In the genomic region with DNA sequence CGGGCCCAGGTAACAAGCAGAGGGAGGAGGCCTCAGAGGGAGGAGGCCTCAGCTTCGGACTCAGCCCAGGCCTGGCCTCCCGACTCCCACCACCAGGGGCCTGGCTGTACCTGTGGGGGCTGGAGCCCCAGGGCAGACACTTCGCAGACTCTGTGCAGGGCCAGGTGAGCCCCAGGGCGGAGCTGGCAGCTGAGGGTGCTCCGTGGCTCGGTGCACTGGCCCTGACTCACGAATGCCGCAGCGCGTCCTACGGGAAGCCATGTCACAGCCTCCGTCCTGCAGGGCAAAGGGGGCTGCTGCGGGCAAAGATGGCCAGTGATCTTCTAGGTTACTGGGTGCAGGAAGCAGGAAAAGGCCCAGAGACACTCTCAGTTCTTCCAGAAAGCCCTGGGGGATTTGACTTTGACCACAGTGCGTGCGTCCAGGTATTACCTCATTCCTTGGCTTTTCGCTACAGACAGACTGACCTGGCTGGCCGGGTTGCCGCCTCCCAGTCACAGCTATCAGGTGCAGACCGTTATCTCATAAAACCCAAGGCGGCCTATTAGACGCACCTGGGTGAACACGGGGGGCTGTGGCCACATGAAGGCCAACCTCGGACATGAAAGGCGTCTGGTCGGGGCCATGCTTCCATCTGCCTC, we compare ENCODE assay signal across 18 cellular contexts.
A peak's percentile ranks its signal among the peaks of the same experiment; 100 is the strongest.
DNase-seq lines count a peak whose midpoint lies in the region; ATAC-seq and TF ChIP-seq lines count a peak whose summit lies in the region.
"Had no signal": no experiment of that assay in that cellular context is flagged by ENCODE, and none has a peak within 500 bp of the region (broad histone marks: within the 10 kb centered on the region; RNA-seq: fewer than 3 reads in every experiment).

No MANE protein-coding gene starts in this region.

- no peaks in the 10 kb centered on the region for H3K9me3 ChIP-seq in mammary epithelial cell (replicated peaks; ENCODE audit: insufficient read depth, low read length)
- no peaks in the 10 kb centered on the region for H3K9me3 ChIP-seq in left lung
- H3K9me3 ChIP-seq in smooth muscle cell (replicated peaks; ENCODE audit: low read depth), result no peaks in the 10 kb centered on the region
- H3K9me3 ChIP-seq: gastroesophageal sphincter had no signal

- no peak for ATAC-seq in activated T-cell treated with anti-CD3 and anti-CD28 coated beads, Interleukin-2, amount 50 U/mL, for 4 hours
- no peak for ATAC-seq in left lung
- ATAC-seq: gastroesophageal sphincter had no signal

- H3K27me3 Mint-ChIP-seq in activated T-cell treated with anti-CD3 and anti-CD28 coated beads, Interleukin-2, amount 50 U/mL, for 4 hours (ENCODE audit: low read depth), result no peaks in the 10 kb centered on the region
- H3K27me3 Mint-ChIP-seq: activated naive CD4-positive, alpha-beta T cell treated with anti-CD3 and anti-CD28 coated beads, Interleukin-2, amount 50 U/mL, for 24 hours; central memory CD8-positive, alpha-beta T cell had no signal

- in situ Hi-C loops in mammary epithelial cell (cut with MboI; ENCODE audit: low sequenced_read_pairs in 2 of 2), result no loop called here

- H3K79me2 ChIP-seq in mammary epithelial cell (ENCODE audit: insufficient read depth, low read length) (no peaks in the 10 kb centered on the region), smooth muscle cell (ENCODE audit: low read depth) (no peaks in the 10 kb centered on the region)

- H3K9ac ChIP-seq in mammary epithelial cell (ENCODE audit: insufficient read depth, low read length) (no peak overlapping the region), smooth muscle cell (ENCODE audit: low read depth) (no peak overlapping the region)

- H3K9me3 Mint-ChIP-seq in activated T-cell treated with anti-CD3 and anti-CD28 coated beads, Interleukin-2, amount 50 U/mL, for 4 hours, result no peaks in the 10 kb centered on the region
- H3K9me3 Mint-ChIP-seq: activated naive CD4-positive, alpha-beta T cell treated with anti-CD3 and anti-CD28 coated beads, Interleukin-2, amount 50 U/mL, for 24 hours; CD8-positive, alpha-beta memory T cell; central memory CD8-positive, alpha-beta T cell had no signal

- peak; percentile 38 to 48 for TF ChIP-seq CTCF in mammary epithelial cell (conservative IDR thresholded peaks at IDR 0.05 in 1 of 2, IDR thresholded peaks at IDR 0.05 in 1 of 2; ENCODE audit: extremely low read depth in 1 of 2, insufficient read depth in 1 of 2, low read depth in 1 of 2, low read length in 2 of 2)
- no peak for TF ChIP-seq CTCF in left lung (IDR thresholded peaks at IDR 0.05)
- no peak for TF ChIP-seq CTCF in smooth muscle cell (IDR thresholded peaks at IDR 0.05; ENCODE audit: borderline replicate concordance, insufficient read depth, poor library complexity, severe bottlenecking)

- CTCF ChIA-PET in mammary epithelial cell (lab: Charles Lee; ENCODE audit: low non-redundant PET), result no interaction called here

- H3K4me1 ChIP-seq in mammary epithelial cell (ENCODE audit: insufficient read depth, low read length) (peaks cover 43% of the 10 kb centered on the region), left lung (peaks cover 0 to 3% of the 10 kb centered on the region in 2 donors), smooth muscle cell (ENCODE audit: low read depth) (peaks cover 6% of the 10 kb centered on the region)

- H3K27ac ChIP-seq in mammary epithelial cell (ENCODE audit: insufficient read depth, low read depth, low read length) (peak overlapping the region; percentile 69), left lung (no peak overlapping the region), smooth muscle cell (ENCODE audit: low read depth) (peak overlapping the region; percentile 59)
- H3K27ac ChIP-seq: gastroesophageal sphincter, SK-N-MC had no signal

- H2AFZ ChIP-seq in mammary epithelial cell (ENCODE audit: low read depth, low read length) (peak overlapping the region; percentile 34), smooth muscle cell (ENCODE audit: low read depth) (no peak overlapping the region)

- BruUV-seq in mammary epithelial cell (replicated peaks; lab: Mats Ljungman, UMichigan), result no TSS peak

- H3K27me3 ChIP-seq in mammary epithelial cell (ENCODE audit: insufficient read depth, low read length) (no peaks in the 10 kb centered on the region), left lung (peaks cover 0 to 23% of the 10 kb centered on the region in 2 donors), smooth muscle cell (ENCODE audit: low read depth) (no peaks in the 10 kb centered on the region)

- H3K4me3 Mint-ChIP-seq in activated T-cell treated with anti-CD3 and anti-CD28 coated beads, Interleukin-2, amount 50 U/mL, for 4 hours, result no peak overlapping the region
- H3K4me3 Mint-ChIP-seq: activated naive CD4-positive, alpha-beta T cell treated with anti-CD3 and anti-CD28 coated beads, Interleukin-2, amount 50 U/mL, for 24 hours; CD8-positive, alpha-beta memory T cell; central memory CD8-positive, alpha-beta T cell had no signal

- H3K36me3 ChIP-seq in mammary epithelial cell (ENCODE audit: insufficient read depth, low read length), result no peaks in the 10 kb centered on the region
- H3K36me3 ChIP-seq in left lung, result no peaks in the 10 kb centered on the region
- no peaks in the 10 kb centered on the region for H3K36me3 ChIP-seq in smooth muscle cell (ENCODE audit: low read depth)
- H3K36me3 ChIP-seq: gastroesophageal sphincter had no signal

- peaks cover 2% of the 10 kb centered on the region for H3F3A ChIP-seq in smooth muscle cell (ENCODE audit: low read depth)

- dilution Hi-C loops in mammary epithelial cell (cut with HindIII; ENCODE audit: low sequenced_read_pairs), result loop anchor here (10.0 kb wide), 1 partner anchor 125 kb away; no protein-coding TSS in a partner anchor

- H4K20me1 ChIP-seq in mammary epithelial cell (ENCODE audit: insufficient read depth, low read length) (no peaks in the 10 kb centered on the region), smooth muscle cell (ENCODE audit: low read depth) (no peaks in the 10 kb centered on the region)

- H3K4me2 ChIP-seq in mammary epithelial cell (ENCODE audit: insufficient read depth, low read depth, low read length) (peak overlapping the region; percentile 68), smooth muscle cell (no peak overlapping the region)

- H3K4me3 ChIP-seq in mammary epithelial cell (replicated peaks in 1 of 3; ENCODE audit: insufficient read depth in 1 of 3, low read depth in 2 of 3, low read length in 3 of 3) (no peak overlapping the region), left lung (no peak overlapping the region), smooth muscle cell (no peak overlapping the region)
- H3K4me3 ChIP-seq: gastroesophageal sphincter, SK-N-MC had no signal

- DNase-seq in activated T-cell treated with anti-CD3 and anti-CD28 coated beads, Interleukin-2, amount 50 U/mL, for 4 hours, result peak; percentile 3
- DNase-seq in activated T-cell treated with anti-CD3 and anti-CD28 coated beads, Interleukin-2, amount 50 U/mL, for 1 hour, result no peak
- peak; percentile 78 for DNase-seq in mammary epithelial cell
- peak; percentile 29 to 59 for DNase-seq in left lung
- DNase-seq in smooth muscle cell (lab: John Stamatoyannopoulos, UW; ENCODE audit: unreplicated experiment), result no peak
- no peak for DNase-seq in DMS153 (lab: John Stamatoyannopoulos, UW)
- no peak for DNase-seq in NCI-H510A (lab: John Stamatoyannopoulos, UW)
- no peak for DNase-seq in DMS 273 (lab: John Stamatoyannopoulos, UW; ENCODE audit: unreplicated experiment)
- DNase-seq: GF-D8; MV-4-11; NCI-H2171; NK-92 treated with Interleukin-12 subunit alpha and Interleukin-12 subunit beta, amount 100 ng/mL, for 24 hours; stimulated activated CD4-positive, alpha-beta T cell treated with anti-CD3 and anti-CD28 coated beads, Interleukin-4, amount 100 ng/mL, for 24 hours had no signal

- 16% methylated on average over 16 of the region's 26 CpGs for WGBS in mammary epithelial cell (ENCODE audit: low coverage, missing lambda C conversion rate)
- 89% methylated on average over 26 of the region's 26 CpGs for WGBS in smooth muscle cell (ENCODE audit: low lambda C conversion rate)

- intact Hi-C loops in mammary epithelial cell (cut with micrococcal nuclease) (loop anchor here (1.0 to 5.0 kb wide), 5 partner anchors 21 to 148 kb away; no protein-coding TSS in a partner anchor), left lung (cut with DNase I) (no loop called here)

- peaks cover 20% of the 10 kb centered on the region for H3K4me1 Mint-ChIP-seq in activated T-cell treated with anti-CD3 and anti-CD28 coated beads, Interleukin-2, amount 50 U/mL, for 4 hours (ENCODE audit: low read depth)

- no peaks in the 10 kb centered on the region for H3K36me3 Mint-ChIP-seq in activated T-cell treated with anti-CD3 and anti-CD28 coated beads, Interleukin-2, amount 50 U/mL, for 4 hours (ENCODE audit: insufficient read depth)
- H3K36me3 Mint-ChIP-seq: activated naive CD4-positive, alpha-beta T cell treated with anti-CD3 and anti-CD28 coated beads, Interleukin-2, amount 50 U/mL, for 24 hours; CD8-positive, alpha-beta memory T cell had no signal

Comparison
In these comparisons a context has a peak if more than half of its experiments do, and no peak if none do; other contexts are left out.
1. DNase-seq: peak in activated T-cell treated with anti-CD3 and anti-CD28 coated beads, Interleukin-2, amount 50 U/mL, for 4 hours (single experiment), mammary epithelial cell (single experiment) and left lung (2 of 2); none in activated T-cell treated with anti-CD3 and anti-CD28 coated beads, Interleukin-2, amount 50 U/mL, for 1 hour (single experiment), smooth muscle cell (single experiment), DMS153 (single experiment), NCI-H510A (single experiment) and DMS 273 (single experiment).
2. H3K27ac ChIP-seq: peak in mammary epithelial cell (single experiment) and smooth muscle cell (single experiment); none in left lung (0 of 2).
3. CTCF ChIP-seq: peak in mammary epithelial cell (2 of 2); none in left lung (0 of 2) and smooth muscle cell (single experiment).